In genomic region chr4:157514711-157515110, GRCh38 we compare ENCODE assay signal across 16 cellular contexts.
A peak's percentile ranks its signal among the peaks of the same experiment; 100 is the strongest.
DNase-seq lines count a peak whose midpoint lies in the region; ATAC-seq and TF ChIP-seq lines count a peak whose summit lies in the region.
"Had no signal": no experiment of that assay in that cellular context is flagged by ENCODE, and none has a peak within 500 bp of the region (broad histone marks: within the 10 kb centered on the region; RNA-seq: fewer than 3 reads in every experiment).

No MANE protein-coding gene starts in this region.

- peak; percentile 27 for TF ChIP-seq CTCF in MM.1S (IDR thresholded peaks at IDR 0.05; ENCODE audit: low read length)
- peak; percentile 11 to 35 for TF ChIP-seq CTCF in mammary epithelial cell (conservative IDR thresholded peaks at IDR 0.05 in 1 of 2, IDR thresholded peaks at IDR 0.05 in 1 of 2; ENCODE audit: extremely low read depth in 1 of 2, insufficient read depth in 1 of 2, low read depth in 1 of 2, low read length in 2 of 2)
- TF ChIP-seq CTCF in neural progenitor cell (IDR thresholded peaks at IDR 0.05), result peak; percentile 64

- intact Hi-C loops in mammary epithelial cell (cut with micrococcal nuclease), result loop anchor here (1.0 kb wide), 1 partner anchor 464 kb away; no protein-coding TSS in a partner anchor

- no peaks in the 10 kb centered on the region for H3K27me3 ChIP-seq in MM.1S (replicated peaks; ENCODE audit: insufficient read depth, low read length)
- H3K27me3 ChIP-seq in mammary epithelial cell (ENCODE audit: insufficient read depth, low read length), result peaks cover 3% of the 10 kb centered on the region
- no peaks in the 10 kb centered on the region for H3K27me3 ChIP-seq in neural progenitor cell
- H3K27me3 ChIP-seq: stomach had no signal

- H4K20me1 ChIP-seq in MM.1S (ENCODE audit: insufficient read depth, low read length), result no peaks in the 10 kb centered on the region
- H4K20me1 ChIP-seq in mammary epithelial cell (ENCODE audit: insufficient read depth, low read length), result no peaks in the 10 kb centered on the region
- H4K20me1 ChIP-seq in neural progenitor cell (ENCODE audit: low read depth), result no peaks in the 10 kb centered on the region

- no peak overlapping the region for H3K4me3 Mint-ChIP-seq in neural progenitor cell
- H3K4me3 Mint-ChIP-seq: memory B cell had no signal

- BruUV-seq in mammary epithelial cell (replicated peaks; lab: Mats Ljungman, UMichigan), result no TSS peak

- H3K4me2 ChIP-seq in MM.1S (ENCODE audit: low read depth, low read length) (no peak overlapping the region), mammary epithelial cell (ENCODE audit: insufficient read depth, low read depth, low read length) (no peak overlapping the region), neural progenitor cell (no peak overlapping the region)

- no peaks in the 10 kb centered on the region for H3K27me3 Mint-ChIP-seq in neural progenitor cell (ENCODE audit: insufficient read depth, low read depth)
- H3K27me3 Mint-ChIP-seq: memory B cell had no signal

- H3K79me2 ChIP-seq in MM.1S (ENCODE audit: low read length) (no peaks in the 10 kb centered on the region), mammary epithelial cell (ENCODE audit: insufficient read depth, low read length) (no peaks in the 10 kb centered on the region), neural progenitor cell (ENCODE audit: low read depth) (no peaks in the 10 kb centered on the region)

- H3K9me3 ChIP-seq in MM.1S (replicated peaks; ENCODE audit: insufficient read depth, low read length) (no peaks in the 10 kb centered on the region), mammary epithelial cell (replicated peaks; ENCODE audit: insufficient read depth, low read length) (no peaks in the 10 kb centered on the region), neural progenitor cell (ENCODE audit: low read depth) (no peaks in the 10 kb centered on the region)
- H3K9me3 ChIP-seq: prostate gland, stomach had no signal

- ATAC-seq in GM21825 (IDR thresholded peaks at IDR 0.05; ENCODE audit: unreplicated experiment), result no peak
- ATAC-seq in GM18520 (IDR thresholded peaks at IDR 0.05; ENCODE audit: unreplicated experiment), result no peak
- ATAC-seq: K562 had no signal

- H3K4me1 ChIP-seq in MM.1S (ENCODE audit: low read length), result no peaks in the 10 kb centered on the region
- H3K4me1 ChIP-seq in mammary epithelial cell (ENCODE audit: insufficient read depth, low read length), result no peaks in the 10 kb centered on the region
- H3K4me1 ChIP-seq in neural progenitor cell, result no peaks in the 10 kb centered on the region
- H3K4me1 ChIP-seq: prostate gland, stomach had no signal

- H3K4me1 Mint-ChIP-seq in neural progenitor cell, result no peaks in the 10 kb centered on the region
- H3K4me1 Mint-ChIP-seq: memory B cell had no signal

- H3K4me3 ChIP-seq in MM.1S (ENCODE audit: low read length) (no peak overlapping the region), mammary epithelial cell (replicated peaks in 1 of 3; ENCODE audit: insufficient read depth in 1 of 3, low read depth in 2 of 3, low read length in 3 of 3) (no peak overlapping the region), neural progenitor cell (no peak overlapping the region)
- H3K4me3 ChIP-seq: K562, prostate gland, stomach had no signal

- H2AFZ ChIP-seq in MM.1S (ENCODE audit: low read length), result no peak overlapping the region
- no peak overlapping the region for H2AFZ ChIP-seq in mammary epithelial cell (ENCODE audit: low read depth, low read length)
- H2AFZ ChIP-seq in neural progenitor cell (replicated peaks), result peak overlapping the region; percentile 82

- H3K9ac ChIP-seq in MM.1S (ENCODE audit: low read length) (no peak overlapping the region), mammary epithelial cell (ENCODE audit: insufficient read depth, low read length) (no peak overlapping the region), neural progenitor cell (no peak overlapping the region)

- CTCF ChIA-PET in mammary epithelial cell (lab: Charles Lee; ENCODE audit: low non-redundant PET), result interaction anchor here (0.6 kb wide), 1 partner anchor 459 kb away, joined by 4 read pairs; no protein-coding TSS in a partner anchor

- dilution Hi-C loops in mammary epithelial cell (cut with HindIII; ENCODE audit: low sequenced_read_pairs), result no loop called here

- H3K9me2 ChIP-seq in MM.1S (replicated peaks; ENCODE audit: insufficient read depth, low read length), result no peaks in the 10 kb centered on the region

- H3K36me3 Mint-ChIP-seq in neural progenitor cell, result no peaks in the 10 kb centered on the region
- H3K36me3 Mint-ChIP-seq: memory B cell had no signal

- H3F3A ChIP-seq in MM.1S (ENCODE audit: insufficient read depth, low read length) (no peaks in the 10 kb centered on the region), neural progenitor cell (ENCODE audit: low read depth) (no peaks in the 10 kb centered on the region)

- H3K27ac ChIP-seq in MM.1S (ENCODE audit: low read length), result no peak overlapping the region
- no peak overlapping the region for H3K27ac ChIP-seq in mammary epithelial cell (ENCODE audit: insufficient read depth, low read depth, low read length)
- H3K27ac ChIP-seq in neural progenitor cell, result no peak overlapping the region
- H3K27ac ChIP-seq: prostate gland, stomach had no signal

- no peak overlapping the region for H3K27ac Mint-ChIP-seq in neural progenitor cell
- H3K27ac Mint-ChIP-seq: memory B cell had no signal

- 100% methylated on average over 2 of the region's 3 CpGs for WGBS in mammary epithelial cell (ENCODE audit: low coverage, missing lambda C conversion rate)

- H3K36me3 ChIP-seq in MM.1S (replicated peaks; ENCODE audit: insufficient read depth, low read length), result no peaks in the 10 kb centered on the region
- H3K36me3 ChIP-seq in mammary epithelial cell (ENCODE audit: insufficient read depth, low read length), result no peaks in the 10 kb centered on the region
- H3K36me3 ChIP-seq in neural progenitor cell, result no peaks in the 10 kb centered on the region
- H3K36me3 ChIP-seq: prostate gland, stomach had no signal

- in situ Hi-C loops in mammary epithelial cell (cut with MboI; ENCODE audit: low sequenced_read_pairs in 2 of 2), result no loop called here

- H3K9me3 Mint-ChIP-seq in neural progenitor cell, result no peaks in the 10 kb centered on the region
- H3K9me3 Mint-ChIP-seq: memory B cell had no signal

- peak; percentile 10 for DNase-seq in H4 (ENCODE audit: low spot score)
- DNase-seq in MM.1S, result no peak
- no peak for DNase-seq in mammary epithelial cell
- peak; percentile 36 for DNase-seq in neural progenitor cell (ENCODE audit: low spot score)
- no peak for DNase-seq in ureter (ENCODE audit: low spot score)
- DNase-seq in NCI-H2171 treated with DMSO at 0.1 percent for 48 hours (lab: John Stamatoyannopoulos, UW), result no peak
- DNase-seq: activated CD4-positive, alpha-beta T cell treated with anti-CD3 and anti-CD28 coated beads, Interleukin-2, amount 50 U/mL, for 1 hour; activated effector memory CD4-positive, alpha-beta T cell treated with Interleukin-2 at 50 U/mL for 16 hours; GOT3; stimulated activated CD4-positive, alpha-beta T cell treated with anti-CD3 and anti-CD28 coated beads, Interleukin-4, amount 100 ng/mL, for 1 hour; stomach had no signal

Comparison
In these comparisons a context has a peak if more than half of its experiments do, and no peak if none do; other contexts are left out.
1. DNase-seq: peak in H4 (single experiment) and neural progenitor cell (single experiment); none in MM.1S (single experiment), mammary epithelial cell (single experiment), ureter (single experiment) and NCI-H2171 treated with DMSO at 0.1 percent for 48 hours (single experiment).
2. Peak in every context shown above with its lines, with median percentiles within 50 percentile points of each other: CTCF ChIP-seq.